2 cellular contexts compared by ENCODE assay signal in genomic region chr19:31357315-31357673, GRCh38.
TF ChIP-seq lines count a peak whose summit lies in the region.

No MANE protein-coding gene starts in this region.

TF ChIP-seq in HEK293, 187 proteins besides CTCF, POLR2A, EP300 and RAD21:
- TF ChIP-seq SCRT1 (tag by site-specific recombination; IDR thresholded peaks at IDR 0.05; ENCODE audit: borderline replicate concordance) (no peak), SP3 (tag by site-specific recombination; IDR thresholded peaks at IDR 0.05) (peak; percentile 5; the same call in 1 of the 2 replicates), GLIS1 (tag by site-specific recombination; IDR thresholded peaks at IDR 0.05) (no peak), ZSCAN30 (tag by site-specific recombination; IDR thresholded peaks at IDR 0.05) (no peak), KLF1 (tag by site-specific recombination; IDR thresholded peaks at IDR 0.05) (no peak), ZNF561 (tag by site-specific recombination; IDR thresholded peaks at IDR 0.05; ENCODE audit: borderline replicate concordance) (no peak), ZBTB10 (tag by site-specific recombination; IDR thresholded peaks at IDR 0.05) (0 out of 2 replicates have a peak, but pooled peaks have one; percentile 18), ZNF600 (tag by site-specific recombination; IDR thresholded peaks at IDR 0.05) (no peak), ZNF654 (tag by site-specific recombination; IDR thresholded peaks at IDR 0.05; ENCODE audit: low read depth) (no peak), ZSCAN5A (tag by site-specific recombination; IDR thresholded peaks at IDR 0.05) (0 out of 2 replicates have a peak, but pooled peaks have one; percentile 4), ZNF658 (tag by site-specific recombination; IDR thresholded peaks at IDR 0.05) (no peak), ZNF610 (tag by site-specific recombination; IDR thresholded peaks at IDR 0.05; ENCODE audit: borderline replicate concordance) (0 out of 2 replicates have a peak, but pooled peaks have one; percentile 11), ZBTB26 (tag by site-specific recombination; optimal IDR thresholded peaks at IDR 0.05) (peak; percentile 9), ZNF266 (tag by site-specific recombination; IDR thresholded peaks at IDR 0.05; ENCODE audit: low read depth) (no peak), ZBTB20 (tag by site-specific recombination; IDR thresholded peaks at IDR 0.05) (no peak), GLIS2 (tag by site-specific recombination; IDR thresholded peaks at IDR 0.05) (0 out of 2 replicates have a peak, but pooled peaks have one; percentile 16), GLI4 (tag by site-specific recombination; IDR thresholded peaks at IDR 0.05) (no peak)

TF ChIP-seq in H1, 55 proteins besides CTCF, POLR2A, EP300 and RAD21:
- no peak for TF ChIP-seq TCF12 (IDR thresholded peaks at IDR 0.05; ENCODE audit: low read depth, low read length)
- TF ChIP-seq TEAD4 (IDR thresholded peaks at IDR 0.05; ENCODE audit: low read depth, low read length) = no peak
- TF ChIP-seq BCL11A (IDR thresholded peaks at IDR 0.05; ENCODE audit: low read depth in 2 of 2, low read length in 2 of 2) = no peak
- no peak for TF ChIP-seq HDAC2 (IDR thresholded peaks at IDR 0.05; ENCODE audit: borderline replicate concordance in 1 of 2, low read depth in 2 of 2, low read length in 2 of 2)
- no peak for TF ChIP-seq SAP30 (IDR thresholded peaks at IDR 0.05; ENCODE audit: insufficient read depth, insufficient replicate concordance, low read length)
- TF ChIP-seq MAX (IDR thresholded peaks at IDR 0.05) = no peak
- no peak for TF ChIP-seq GTF2F1 (IDR thresholded peaks at IDR 0.05; ENCODE audit: borderline replicate concordance, low read depth, low read length)
- no peak for TF ChIP-seq TAF1 (IDR thresholded peaks at IDR 0.05; ENCODE audit: low read depth, low read length)
- no peak for TF ChIP-seq CREB1 (IDR thresholded peaks at IDR 0.05)
- no peak for TF ChIP-seq CTBP2 (IDR thresholded peaks at IDR 0.05; ENCODE audit: borderline replicate concordance, insufficient read depth, insufficient read length, low read length)
- no peak for TF ChIP-seq ASH2L (IDR thresholded peaks at IDR 0.05; ENCODE audit: low read length)
- TF ChIP-seq CHD2 (IDR thresholded peaks at IDR 0.05; ENCODE audit: low read length) = no peak
- no peak for TF ChIP-seq SIX5 (IDR thresholded peaks at IDR 0.05; ENCODE audit: low read depth, low read length)
